ENCODE assay signal across 1 cellular context in the genomic region with DNA sequence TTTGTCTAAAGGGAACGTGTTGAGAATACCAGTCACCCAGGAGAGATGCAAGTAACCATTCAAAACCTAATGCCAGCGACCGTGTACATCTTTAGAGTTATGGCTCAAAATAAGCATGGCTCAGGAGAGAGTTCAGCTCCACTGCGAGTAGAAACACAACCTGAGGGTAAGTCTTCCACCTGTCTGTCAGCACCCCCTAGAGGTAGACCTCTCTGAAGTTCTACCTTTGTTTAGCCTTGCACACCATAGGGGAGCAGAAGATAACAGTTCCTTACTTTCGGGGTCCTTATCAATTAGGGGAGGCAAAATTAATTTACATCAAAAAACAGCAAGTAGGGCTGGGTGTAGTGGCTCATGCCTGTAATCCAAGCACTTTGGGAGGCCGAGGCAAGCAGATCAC.
TF ChIP-seq lines count a peak whose summit lies in the region.

No MANE protein-coding gene starts in this region.

TF ChIP-seq in HCT116, 20 proteins besides CTCF, POLR2A, EP300 and RAD21 (continued from another document):
- TF ChIP-seq, protein P1, sequence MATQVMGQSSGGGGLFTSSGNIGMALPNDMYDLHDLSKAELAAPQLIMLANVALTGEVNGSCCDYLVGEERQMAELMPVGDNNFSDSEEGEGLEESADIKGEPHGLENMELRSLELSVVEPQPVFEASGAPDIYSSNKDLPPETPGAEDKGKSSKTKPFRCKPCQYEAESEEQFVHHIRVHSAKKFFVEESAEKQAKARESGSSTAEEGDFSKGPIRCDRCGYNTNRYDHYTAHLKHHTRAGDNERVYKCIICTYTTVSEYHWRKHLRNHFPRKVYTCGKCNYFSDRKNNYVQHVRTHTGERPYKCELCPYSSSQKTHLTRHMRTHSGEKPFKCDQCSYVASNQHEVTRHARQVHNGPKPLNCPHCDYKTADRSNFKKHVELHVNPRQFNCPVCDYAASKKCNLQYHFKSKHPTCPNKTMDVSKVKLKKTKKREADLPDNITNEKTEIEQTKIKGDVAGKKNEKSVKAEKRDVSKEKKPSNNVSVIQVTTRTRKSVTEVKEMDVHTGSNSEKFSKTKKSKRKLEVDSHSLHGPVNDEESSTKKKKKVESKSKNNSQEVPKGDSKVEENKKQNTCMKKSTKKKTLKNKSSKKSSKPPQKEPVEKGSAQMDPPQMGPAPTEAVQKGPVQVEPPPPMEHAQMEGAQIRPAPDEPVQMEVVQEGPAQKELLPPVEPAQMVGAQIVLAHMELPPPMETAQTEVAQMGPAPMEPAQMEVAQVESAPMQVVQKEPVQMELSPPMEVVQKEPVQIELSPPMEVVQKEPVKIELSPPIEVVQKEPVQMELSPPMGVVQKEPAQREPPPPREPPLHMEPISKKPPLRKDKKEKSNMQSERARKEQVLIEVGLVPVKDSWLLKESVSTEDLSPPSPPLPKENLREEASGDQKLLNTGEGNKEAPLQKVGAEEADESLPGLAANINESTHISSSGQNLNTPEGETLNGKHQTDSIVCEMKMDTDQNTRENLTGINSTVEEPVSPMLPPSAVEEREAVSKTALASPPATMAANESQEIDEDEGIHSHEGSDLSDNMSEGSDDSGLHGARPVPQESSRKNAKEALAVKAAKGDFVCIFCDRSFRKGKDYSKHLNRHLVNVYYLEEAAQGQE (IDR thresholded peaks at IDR 0.05; ENCODE audit: low read depth) = no peak
- TF ChIP-seq ZFX (IDR thresholded peaks at IDR 0.05) (no peak), ELF1 (IDR thresholded peaks at IDR 0.05; ENCODE audit: borderline replicate concordance, low read depth) (no peak), TCF7L2 (IDR thresholded peaks at IDR 0.05; ENCODE audit: borderline replicate concordance, extremely low read depth, insufficient read depth, insufficient read length) (no peak), YY1 (IDR thresholded peaks at IDR 0.05; ENCODE audit: extremely low read depth, insufficient replicate concordance, low read depth, low read length) (no peak), EZH2phosphoT487 (IDR thresholded peaks at IDR 0.05; ENCODE audit: borderline replicate concordance) (no peak), FOSL1 (IDR thresholded peaks at IDR 0.05; ENCODE audit: low read depth) (no peak), SIN3A (IDR thresholded peaks at IDR 0.05; ENCODE audit: low read depth) (no peak), JUND (IDR thresholded peaks at IDR 0.05) (no peak)
- TF ChIP-seq, protein P2, sequence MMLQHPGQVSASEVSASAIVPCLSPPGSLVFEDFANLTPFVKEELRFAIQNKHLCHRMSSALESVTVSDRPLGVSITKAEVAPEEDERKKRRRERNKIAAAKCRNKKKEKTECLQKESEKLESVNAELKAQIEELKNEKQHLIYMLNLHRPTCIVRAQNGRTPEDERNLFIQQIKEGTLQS (IDR thresholded peaks at IDR 0.05) = no peak
